Comparison of ENCODE assay signal across 2 cellular contexts in genomic region chrX:153742111-153742510, GRCh38. TPM values are rescaled to one million over a fixed set of nuclear protein-coding genes. Genes with fewer than 3 reads are reported as not detected.
"Had no signal": no experiment of that assay in that cellular context is flagged by ENCODE, and none has a peak within 500 bp of the region (broad histone marks: within the 10 kb centered on the region; RNA-seq: fewer than 3 reads in every experiment).

No MANE protein-coding gene starts in this region.

RNA-seq across cellular contexts. Expression of gene PLXNB3, which starts 21.9 kb away (rescaled TPM):
- polyA plus RNA-seq: IgD-negative memory B cell had no signal

RNA-seq across cellular contexts. Expression of gene SRPK3, which starts 38.7 kb away (rescaled TPM):
- total RNA-seq: HT1080 had no signal
- polyA plus RNA-seq: IgD-negative memory B cell had no signal
